In the genomic region with DNA sequence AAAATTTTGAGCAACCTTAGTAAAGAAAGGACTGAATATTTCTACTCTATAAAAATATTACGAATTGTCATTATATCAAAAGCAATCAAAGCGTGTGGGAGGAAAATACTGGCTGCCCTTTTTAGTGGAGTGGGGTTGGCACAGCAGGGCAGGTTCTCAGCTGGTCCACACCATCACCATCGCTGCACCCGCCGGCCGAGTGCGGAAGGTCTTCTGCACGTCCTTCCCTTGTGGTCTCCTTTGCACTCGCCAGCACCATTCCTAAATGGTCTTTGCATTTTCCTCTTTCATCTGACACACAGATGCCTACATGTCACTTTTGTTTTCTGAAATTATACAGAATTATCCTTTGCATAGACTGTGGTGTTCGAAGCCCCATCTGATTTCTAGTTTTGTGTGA, we compare ENCODE assay signal across 22 cellular contexts.
DNase-seq lines count a peak whose midpoint lies in the region; ATAC-seq and TF ChIP-seq lines count a peak whose summit lies in the region.
"Had no signal": no experiment of that assay in that cellular context is flagged by ENCODE, and none has a peak within 500 bp of the region (broad histone marks: within the 10 kb centered on the region; RNA-seq: fewer than 3 reads in every experiment).

No MANE protein-coding gene starts in this region.

- no peak overlapping the region for H2AFZ ChIP-seq in trophoblast cell (ENCODE audit: insufficient read depth, low read length, poor library complexity)

- peak overlapping the region; percentile 44 for H2BK120ac ChIP-seq in trophoblast cell (ENCODE audit: insufficient read depth, low read length, poor library complexity)

- no peak overlapping the region for H4K12ac ChIP-seq in trophoblast cell (ENCODE audit: low read depth, low read length)

- ATAC-seq in Right ventricle myocardium superior (ENCODE audit: poor library complexity) (no peak), GM18870 (IDR thresholded peaks at IDR 0.05; ENCODE audit: unreplicated experiment) (no peak), GM21381 (IDR thresholded peaks at IDR 0.05; ENCODE audit: unreplicated experiment) (no peak)
- ATAC-seq: A549; CD8-positive, alpha-beta T cell; GM12878 had no signal

- H3K9me3 ChIP-seq in right atrium auricular region (no peaks in the 10 kb centered on the region), trophoblast cell (ENCODE audit: insufficient read depth, low read depth, low read length) (no peaks in the 10 kb centered on the region)
- H3K9me3 ChIP-seq: A549; BLaER1 treated with 17β-estradiol and CSF1 and Interleukin-3, amounts not matched to agents 10 nM and 100 nM had no signal

- H3K4me3 ChIP-seq in right atrium auricular region (no peak overlapping the region), coronary artery (no peak overlapping the region), trophoblast cell (ENCODE audit: low read depth, low read length) (no peak overlapping the region)
- H3K4me3 ChIP-seq: A549; BLaER1 treated with 17β-estradiol and CSF1 and Interleukin-3, amounts not matched to agents 10 nM and 100 nM; GM12878 had no signal

- peak overlapping the region; percentile 30 for H4K91ac ChIP-seq in trophoblast cell (ENCODE audit: low read depth, low read length)

- TF ChIP-seq CTCF in right atrium auricular region (IDR thresholded peaks at IDR 0.05): no peak
- no peak for TF ChIP-seq CTCF in coronary artery (IDR thresholded peaks at IDR 0.05)

- no peak overlapping the region for H3K23ac ChIP-seq in trophoblast cell (ENCODE audit: low read length)

- no peak overlapping the region for H3K4ac ChIP-seq in trophoblast cell (ENCODE audit: low read depth, low read length)

- H3K4me2 ChIP-seq in trophoblast cell (ENCODE audit: low read length): no peak overlapping the region
- H3K4me2 ChIP-seq: A549; BLaER1 treated with 17β-estradiol and CSF1 and Interleukin-3, amounts not matched to agents 10 nM and 100 nM had no signal

- H4K8ac ChIP-seq in trophoblast cell (ENCODE audit: low read depth, low read length): peak overlapping the region; percentile 34

- no CpG with 5 or more reads among the region's 10 CpGs for WGBS in trophoblast cell (ENCODE audit: extremely low coverage, insufficient coverage, insufficient read length)

- H3K27ac ChIP-seq in right atrium auricular region (no peak overlapping the region), coronary artery (no peak overlapping the region), trophoblast cell (ENCODE audit: low read depth, low read length) (no peak overlapping the region)
- H3K27ac ChIP-seq: 22Rv1; BLaER1 treated with 17β-estradiol and CSF1 and Interleukin-3, amounts not matched to agents 10 nM and 100 nM; C4-2B had no signal

- DNase-seq in right atrium auricular region (ENCODE audit: low spot score): peak; percentile 9
- DNase-seq in Right ventricle myocardium superior: no peak
- peak; percentile 19 for DNase-seq in coronary artery (ENCODE audit: low spot score)
- DNase-seq in trophoblast cell: no peak
- no peak for DNase-seq in NK-92 (lab: John Stamatoyannopoulos, UW; ENCODE audit: unreplicated experiment)
- DNase-seq: AML-193; CD4-positive, alpha-beta T cell; CD8-positive, alpha-beta T cell; DMS 273 treated with DMSO at 0.1 percent for 48 hours; DMS153; DMS53; DMS79; DND-41; EL; GDM1 had no signal

- no peak overlapping the region for H3K9ac ChIP-seq in trophoblast cell (ENCODE audit: low read length)
- H3K9ac ChIP-seq: BLaER1 treated with 17β-estradiol and CSF1 and Interleukin-3, amounts not matched to agents 10 nM and 100 nM had no signal

- no peaks in the 10 kb centered on the region for H3K4me1 ChIP-seq in right atrium auricular region
- peaks cover 0 to 2% of the 10 kb centered on the region in 2 experiments for H3K4me1 ChIP-seq in trophoblast cell (ENCODE audit: control insufficient read depth in 1 of 2, insufficient read depth in 2 of 2, low read length in 2 of 2)
- H3K4me1 ChIP-seq: BLaER1 treated with 17β-estradiol and CSF1 and Interleukin-3, amounts not matched to agents 10 nM and 100 nM had no signal

- peaks cover 2% of the 10 kb centered on the region for H3K79me1 ChIP-seq in trophoblast cell (ENCODE audit: low read length)

- H2BK12ac ChIP-seq in trophoblast cell (ENCODE audit: low read length): no peak overlapping the region

- H3K27me3 ChIP-seq in right atrium auricular region: no peaks in the 10 kb centered on the region
- H3K27me3 ChIP-seq in trophoblast cell (ENCODE audit: insufficient read depth, low read length): no peaks in the 10 kb centered on the region

- H3K36me3 ChIP-seq in right atrium auricular region (no peaks in the 10 kb centered on the region), trophoblast cell (ENCODE audit: control insufficient read depth in 1 of 2, insufficient read depth in 2 of 2, low read length in 2 of 2) (no peaks in the 10 kb centered on the region)
- H3K36me3 ChIP-seq: BLaER1 treated with 17β-estradiol and CSF1 and Interleukin-3, amounts not matched to agents 10 nM and 100 nM had no signal

- H3K79me2 ChIP-seq in trophoblast cell (ENCODE audit: control insufficient read depth, insufficient read depth, low read length, poor library complexity): no peaks in the 10 kb centered on the region

- intact Hi-C loops in Right ventricle myocardium superior (cut with DNase I): no loop called here

- H2BK5ac ChIP-seq in trophoblast cell (ENCODE audit: low read depth, low read length, poor library complexity): no peak overlapping the region

- H2AK5ac ChIP-seq in trophoblast cell (ENCODE audit: low read length): no peak overlapping the region

- H3K18ac ChIP-seq in trophoblast cell (ENCODE audit: low read length): no peak overlapping the region

- no peak overlapping the region for H3K14ac ChIP-seq in trophoblast cell (ENCODE audit: low read length)

Comparison
In these comparisons a context has a peak if more than half of its experiments do, and no peak if none do; other contexts are left out.
1. DNase-seq: peak in right atrium auricular region (single experiment) and coronary artery (single experiment); none in Right ventricle myocardium superior (single experiment), trophoblast cell (0 of 2) and NK-92 (single experiment).